In genomic region chr17:7834554-7834890, GRCh38 we compare ENCODE assay signal across 8 cellular contexts. TPM values are rescaled to one million over a fixed set of nuclear protein-coding genes. Genes with fewer than 3 reads are reported as not detected.
A peak's percentile ranks its signal among the peaks of the same experiment; 100 is the strongest.
DNase-seq lines count a peak whose midpoint lies in the region; ATAC-seq and TF ChIP-seq lines count a peak whose summit lies in the region.

No MANE protein-coding gene starts in this region.

- peak overlapping the region; percentile 99 for H3K4me2 ChIP-seq in skeletal muscle satellite cell (ENCODE audit: low read length)

- DNase-seq in ascending aorta (ENCODE audit: low spot score in 2 of 2), result peak in 1 of 2 donors; percentile 84
- no peak for DNase-seq in NCI-H1092 (lab: John Stamatoyannopoulos, UW)
- no peak for DNase-seq in SHP77 treated with DMSO at 0.1 percent for 48 hours (lab: John Stamatoyannopoulos, UW)

- peak overlapping the region; percentile 68 to 80 for H3K4me3 ChIP-seq in ascending aorta
- H3K4me3 ChIP-seq in iPS-15b (ENCODE audit: low read depth, low read length), result peak overlapping the region; percentile 84
- peak overlapping the region; percentile 86 for H3K4me3 ChIP-seq in skeletal muscle satellite cell (ENCODE audit: low read length)

- H3K4me1 ChIP-seq in ascending aorta, result peaks cover 8 to 29% of the 10 kb centered on the region in 2 donors
- H3K4me1 ChIP-seq in iPS-15b (ENCODE audit: control insufficient read depth, insufficient read depth, low read length), result peaks cover 13% of the 10 kb centered on the region
- peaks cover 36% of the 10 kb centered on the region for H3K4me1 ChIP-seq in skeletal muscle satellite cell (ENCODE audit: control insufficient read depth, insufficient read depth, low read length)

- H3K9me3 ChIP-seq in ascending aorta (no peaks in the 10 kb centered on the region), iPS-15b (ENCODE audit: control insufficient read depth, insufficient read depth, low read length) (no peaks in the 10 kb centered on the region), skeletal muscle satellite cell (replicated peaks; ENCODE audit: low read length) (no peaks in the 10 kb centered on the region)

- peak; percentile 32; the same call in 1 of the 2 replicates for TF ChIP-seq POLR2A in Raji (IDR thresholded peaks at IDR 0.05; ENCODE audit: insufficient read depth, low read depth, low read length)

- no peak for TF ChIP-seq CTCF in ascending aorta (IDR thresholded peaks at IDR 0.05)

- peak; percentile 2 for ATAC-seq in GM19023 (IDR thresholded peaks at IDR 0.05; ENCODE audit: unreplicated experiment)
- no peak for ATAC-seq in HG02588 (IDR thresholded peaks at IDR 0.05; ENCODE audit: unreplicated experiment)

- no peaks in the 10 kb centered on the region for H3K36me3 ChIP-seq in ascending aorta
- no peaks in the 10 kb centered on the region for H3K36me3 ChIP-seq in iPS-15b (ENCODE audit: control insufficient read depth, insufficient read depth, low read length)
- no peaks in the 10 kb centered on the region for H3K36me3 ChIP-seq in skeletal muscle satellite cell (ENCODE audit: insufficient read depth, low read length)

- no peak overlapping the region for H3K9ac ChIP-seq in iPS-15b (ENCODE audit: low read depth, low read length)
- H3K9ac ChIP-seq in skeletal muscle satellite cell (ENCODE audit: low read depth, low read length), result peak overlapping the region; percentile 85

- peak overlapping the region; percentile 91 to 98 for H3K27ac ChIP-seq in ascending aorta

- no peaks in the 10 kb centered on the region for H3K27me3 ChIP-seq in ascending aorta
- H3K27me3 ChIP-seq in iPS-15b (ENCODE audit: control insufficient read depth, insufficient read depth, low read length), result peaks cover 47% of the 10 kb centered on the region
- peaks cover 21% of the 10 kb centered on the region for H3K27me3 ChIP-seq in skeletal muscle satellite cell (ENCODE audit: control insufficient read depth, insufficient read depth, low read length)

- intact Hi-C loops in ascending aorta (cut with DNase I), result loop anchor here (1.0 to 10.0 kb wide), 4 partner anchors 10 to 620 kb away; partner anchors contain the start of genes ACADVL, DLG4 and TP53

RNA-seq across cellular contexts. Expression of gene KDM6B, which starts 0.5 kb away (rescaled TPM):
- 20.0 TPM for total RNA-seq in ascending aorta
- 1.8 and 3.1 TPM in 2 replicates for total RNA-seq in skeletal muscle satellite cell (2012; rRNA removed)

RNA-seq across cellular contexts. Expression of gene TMEM88, which starts 20.3 kb away (rescaled TPM):
- total RNA-seq in ascending aorta, result 223 TPM
- 0.44 TPM in 1 of 2 replicates, not detected in the other for total RNA-seq in skeletal muscle satellite cell (2012; rRNA removed)

RNA-seq across cellular contexts. Expression of gene NAA38, which starts 22.8 kb away (rescaled TPM):
- 59.0 TPM for total RNA-seq in ascending aorta
- total RNA-seq in skeletal muscle satellite cell (2012; rRNA removed), result 67.2 and 67.7 TPM in 2 replicates

RNA-seq across cellular contexts. Expression of gene CYB5D1, which starts 23.3 kb away (rescaled TPM):
- total RNA-seq in ascending aorta, result 0.21 TPM
- 12.2 and 12.9 TPM in 2 replicates for total RNA-seq in skeletal muscle satellite cell (2012; rRNA removed)

RNA-seq across cellular contexts. Expression of gene CHD3, which starts 54.1 kb away (rescaled TPM):
- 102 TPM for total RNA-seq in ascending aorta
- 35.0 and 38.2 TPM in 2 replicates for total RNA-seq in skeletal muscle satellite cell (2012; rRNA removed)
